In genomic region chrX:123455693-123456092, GRCh38 we compare ENCODE assay signal across 1 cellular context.
TF ChIP-seq lines count a peak whose summit lies in the region.

No MANE protein-coding gene starts in this region.

TF ChIP-seq in K562, 482 proteins besides CTCF, POLR2A, EP300 and RAD21 (continued from another document):
- 0 out of 2 replicates have a peak, but pooled peaks have one; percentile 4 for TF ChIP-seq MAFK (IDR thresholded peaks at IDR 0.05; ENCODE audit: low read length)
- no peak for TF ChIP-seq ARID2 (IDR thresholded peaks at IDR 0.05)
- TF ChIP-seq MED1 (CRISPR knock-in tag; IDR thresholded peaks at IDR 0.05; ENCODE audit: borderline replicate concordance), result no peak
- peak; percentile 47; the same call in 1 of the 2 replicates for TF ChIP-seq SOX6 (IDR thresholded peaks at IDR 0.05)
- TF ChIP-seq EGR1 (conservative IDR thresholded peaks at IDR 0.05), result no peak
- TF ChIP-seq SRF (CRISPR knock-in tag; IDR thresholded peaks at IDR 0.05), result 0 out of 4 replicates have a peak, but pooled peaks of 1 of the 2 experiments have one; percentile 35
- TF ChIP-seq EWSR1 (IDR thresholded peaks at IDR 0.05; ENCODE audit: borderline replicate concordance, low read depth, partially characterized antibody), result no peak
- no peak for TF ChIP-seq ZBTB7A (IDR thresholded peaks at IDR 0.05; ENCODE audit: borderline replicate concordance, control insufficient read depth, low read depth, low read length)
- no peak for TF ChIP-seq MEF2A (IDR thresholded peaks at IDR 0.05; ENCODE audit: control insufficient read depth, low read depth, low read length)
- TF ChIP-seq MCM7 (IDR thresholded peaks at IDR 0.05), result no peak
- TF ChIP-seq RCOR1 (IDR thresholded peaks at IDR 0.05; ENCODE audit: borderline replicate concordance in 1 of 2, low read depth in 2 of 2, low read length in 2 of 2), result peak in 1 of 2 experiments; percentile 27; a peak in 1 of 4 replicates
- TF ChIP-seq TFAM (CRISPR knock-in tag; conservative IDR thresholded peaks at IDR 0.05), result no peak
- no peak for TF ChIP-seq PURB (CRISPR knock-in tag; IDR thresholded peaks at IDR 0.05; ENCODE audit: low read depth)
- TF ChIP-seq HMBOX1 (IDR thresholded peaks at IDR 0.05), result peak; percentile 81
- no peak for TF ChIP-seq CEBPG (CRISPR knock-in tag; IDR thresholded peaks at IDR 0.05)
- no peak for TF ChIP-seq CEBPG (tag; conservative IDR thresholded peaks at IDR 0.05 in 1 of 2, IDR thresholded peaks at IDR 0.05 in 1 of 2)
- TF ChIP-seq, protein P1, sequence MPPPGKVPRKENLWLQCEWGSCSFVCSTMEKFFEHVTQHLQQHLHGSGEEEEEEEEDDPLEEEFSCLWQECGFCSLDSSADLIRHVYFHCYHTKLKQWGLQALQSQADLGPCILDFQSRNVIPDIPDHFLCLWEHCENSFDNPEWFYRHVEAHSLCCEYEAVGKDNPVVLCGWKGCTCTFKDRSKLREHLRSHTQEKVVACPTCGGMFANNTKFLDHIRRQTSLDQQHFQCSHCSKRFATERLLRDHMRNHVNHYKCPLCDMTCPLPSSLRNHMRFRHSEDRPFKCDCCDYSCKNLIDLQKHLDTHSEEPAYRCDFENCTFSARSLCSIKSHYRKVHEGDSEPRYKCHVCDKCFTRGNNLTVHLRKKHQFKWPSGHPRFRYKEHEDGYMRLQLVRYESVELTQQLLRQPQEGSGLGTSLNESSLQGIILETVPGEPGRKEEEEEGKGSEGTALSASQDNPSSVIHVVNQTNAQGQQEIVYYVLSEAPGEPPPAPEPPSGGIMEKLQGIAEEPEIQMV (tag; conservative IDR thresholded peaks at IDR 0.05; ENCODE audit: low read depth), result no peak
- TF ChIP-seq RBM15 (IDR thresholded peaks at IDR 0.05; ENCODE audit: insufficient read depth, low read length), result no peak
- no peak for TF ChIP-seq RBFOX2 (IDR thresholded peaks at IDR 0.05; ENCODE audit: low read depth, low read length)
- peak; percentile 48; the same call in 1 of the 2 replicates for TF ChIP-seq ARID1B (IDR thresholded peaks at IDR 0.05)
- peak; percentile 39; the same call in 1 of the 2 replicates for TF ChIP-seq FOSL1 (tag; conservative IDR thresholded peaks at IDR 0.05)
- TF ChIP-seq NCOA2 (IDR thresholded peaks at IDR 0.05; ENCODE audit: partially characterized antibody in 2 of 2), result no peak
- peak; percentile 13; the same call in 1 of the 2 replicates for TF ChIP-seq TAL1 (IDR thresholded peaks at IDR 0.05)
- no peak for TF ChIP-seq MEF2D (tag; conservative IDR thresholded peaks at IDR 0.05; ENCODE audit: low read depth)
- no peak for TF ChIP-seq ZNF586 (CRISPR knock-in tag; conservative IDR thresholded peaks at IDR 0.05)
- TF ChIP-seq HEY1 (CRISPR knock-in tag; IDR thresholded peaks at IDR 0.05; ENCODE audit: borderline replicate concordance), result no peak
- no peak for TF ChIP-seq ZNF217 (CRISPR knock-in tag; IDR thresholded peaks at IDR 0.05)
- no peak for TF ChIP-seq SAP30 (IDR thresholded peaks at IDR 0.05; ENCODE audit: borderline replicate concordance, insufficient read depth, low read depth, low read length, poor library complexity, severe bottlenecking)
- TF ChIP-seq TRIM28 (IDR thresholded peaks at IDR 0.05), result no peak
- no peak for TF ChIP-seq KLF16 (IDR thresholded peaks at IDR 0.05)
- TF ChIP-seq NR3C1 (CRISPR knock-in tag; IDR thresholded peaks at IDR 0.05), result no peak
- no peak for TF ChIP-seq NR4A1 (CRISPR knock-in tag; IDR thresholded peaks at IDR 0.05)
- no peak for TF ChIP-seq NR4A1 (tag; IDR thresholded peaks at IDR 0.05)
- TF ChIP-seq BDP1 (IDR thresholded peaks at IDR 0.05; ENCODE audit: insufficient read depth, insufficient read length), result no peak
- TF ChIP-seq TEAD4 (IDR thresholded peaks at IDR 0.05; ENCODE audit: low read length), result peak; percentile 35; the same call in 1 of the 2 replicates
- TF ChIP-seq TEAD4 (CRISPR knock-in tag; IDR thresholded peaks at IDR 0.05; ENCODE audit: borderline replicate concordance), result no peak
- 0 out of 2 replicates have a peak, but pooled peaks have one; percentile 21 for TF ChIP-seq SMARCA4 (IDR thresholded peaks at IDR 0.05)
- TF ChIP-seq HES1 (IDR thresholded peaks at IDR 0.05; ENCODE audit: low read depth), result no peak
- TF ChIP-seq PCBP1 (IDR thresholded peaks at IDR 0.05; ENCODE audit: low read depth, low read length, poor library complexity, severe bottlenecking), result no peak
- TF ChIP-seq, protein P2, sequence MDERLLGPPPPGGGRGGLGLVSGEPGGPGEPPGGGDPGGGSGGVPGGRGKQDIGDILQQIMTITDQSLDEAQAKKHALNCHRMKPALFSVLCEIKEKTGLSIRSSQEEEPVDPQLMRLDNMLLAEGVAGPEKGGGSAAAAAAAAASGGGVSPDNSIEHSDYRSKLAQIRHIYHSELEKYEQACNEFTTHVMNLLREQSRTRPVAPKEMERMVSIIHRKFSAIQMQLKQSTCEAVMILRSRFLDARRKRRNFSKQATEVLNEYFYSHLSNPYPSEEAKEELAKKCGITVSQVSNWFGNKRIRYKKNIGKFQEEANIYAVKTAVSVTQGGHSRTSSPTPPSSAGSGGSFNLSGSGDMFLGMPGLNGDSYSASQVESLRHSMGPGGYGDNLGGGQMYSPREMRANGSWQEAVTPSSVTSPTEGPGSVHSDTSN (CRISPR knock-in tag; IDR thresholded peaks at IDR 0.05; ENCODE audit: low read depth), result no peak
- TF ChIP-seq, protein P2 (tag; conservative IDR thresholded peaks at IDR 0.05; ENCODE audit: low read depth), result no peak
- TF ChIP-seq HMGN3 (IDR thresholded peaks at IDR 0.05; ENCODE audit: borderline replicate concordance, extremely low read depth, insufficient read length, low read depth, low read length), result no peak
- TF ChIP-seq RNF2 (IDR thresholded peaks at IDR 0.05), result no peak
- TF ChIP-seq ZZZ3 (IDR thresholded peaks at IDR 0.05), result no peak
